Comparison of ENCODE assay signal across 8 cellular contexts in the genomic region with DNA sequence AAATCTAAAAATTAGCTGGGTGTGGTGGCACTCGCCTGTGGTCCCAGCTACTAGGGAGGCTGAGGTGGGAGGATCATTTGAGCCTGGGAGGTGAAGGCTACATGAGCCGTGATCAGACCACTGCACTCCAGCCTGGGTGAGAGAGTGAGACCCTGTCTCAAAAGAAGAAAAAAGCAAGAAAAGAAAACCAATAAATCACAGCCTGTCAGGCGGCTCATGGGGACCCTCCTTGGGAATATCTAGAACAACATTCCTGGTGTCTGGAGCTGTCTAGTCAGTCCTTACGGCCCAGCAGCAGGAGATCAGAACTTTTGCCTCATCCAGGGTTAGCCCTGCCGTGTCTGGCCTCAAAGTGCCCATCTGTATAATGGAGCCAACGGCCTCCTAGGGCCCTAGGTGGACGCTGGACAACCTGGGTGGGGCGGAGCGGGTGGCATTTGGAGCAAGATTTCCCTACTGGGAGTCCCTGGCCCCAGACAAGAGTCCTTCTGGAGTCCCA. TPM values are rescaled to one million over a fixed set of nuclear protein-coding genes. Genes with fewer than 3 reads are reported as not detected.
DNase-seq lines count a peak whose midpoint lies in the region; ATAC-seq and TF ChIP-seq lines count a peak whose summit lies in the region.

No MANE protein-coding gene starts in this region.

- no peaks in the 10 kb centered on the region for H3K27me3 Mint-ChIP-seq in T-cell

- no peaks in the 10 kb centered on the region for H3K36me3 Mint-ChIP-seq in T-cell

- peaks cover 38 to 41% (median 40%) of the 10 kb centered on the region in 3 donors for H3K4me1 Mint-ChIP-seq in T-cell

- H3K4me3 Mint-ChIP-seq in T-cell = peak overlapping the region in 2 of 3 donors; percentile 55 to 57

- POLR2A ChIA-PET in T-cell (lab: Charles Lee) = interaction anchor here in 1 of 2 donors (0.6 kb wide), 1 partner anchor 28 kb away, joined by 3 read pairs; no protein-coding TSS in a partner anchor

- DNase-seq in ELF-1 (ENCODE audit: low read depth, low spot score) (peak; percentile 47), T-cell (no peak), hepatocyte (ENCODE audit: low spot score) (no peak), dorsolateral prefrontal cortex (no peak), NCI-H524 (lab: John Stamatoyannopoulos, UW) (no peak)
- no peak for DNase-seq in activated CD4-positive, CD25-positive, alpha-beta regulatory T cell treated with anti-CD3 and anti-CD28 coated beads, Interleukin-2, amount 50 U/mL, for 72 hours
- no peak for DNase-seq in stimulated activated naive CD4-positive, alpha-beta T cell treated with Interleukin-2 at 50 U/mL for 16 hours (lab: John Stamatoyannopoulos, UW)

- no peaks in the 10 kb centered on the region for H3K9me3 ChIP-seq in hepatocyte (ENCODE audit: low read depth)
- H3K9me3 ChIP-seq in skeletal muscle tissue (ENCODE audit: control insufficient read depth in 3 of 3, low read length in 3 of 3) = no peaks in the 10 kb centered on the region

- H4K20me1 ChIP-seq in hepatocyte (ENCODE audit: insufficient read depth, poor library complexity, severe bottlenecking) = no peaks in the 10 kb centered on the region

- H3K36me3 ChIP-seq in hepatocyte (replicated peaks; ENCODE audit: insufficient read depth, low read depth) = no peaks in the 10 kb centered on the region
- no peaks in the 10 kb centered on the region for H3K36me3 ChIP-seq in skeletal muscle tissue (ENCODE audit: control insufficient read depth in 3 of 3, insufficient read depth in 3 of 3, low read length in 3 of 3)

- H3K4me3 ChIP-seq in hepatocyte = no peak overlapping the region
- peak overlapping the region in 1 of 3 donors; percentile 48 for H3K4me3 ChIP-seq in skeletal muscle tissue (ENCODE audit: low read length in 3 of 3)
- peak overlapping the region in 12 of 59 donors; percentile 50 to 79 (median 73) for H3K4me3 ChIP-seq in dorsolateral prefrontal cortex

- peak overlapping the region; percentile 100 for H3K27ac ChIP-seq in hepatocyte
- H3K27ac ChIP-seq in skeletal muscle tissue (ENCODE audit: low read depth, low read length) = peak overlapping the region; percentile 95
- H3K27ac ChIP-seq in dorsolateral prefrontal cortex = peak overlapping the region in 26 of 59 donors; percentile 18 to 99 (median 95)

- 88% methylated on average over 9 of the region's 9 CpGs for WGBS in hepatocyte (ENCODE audit: low lambda C conversion rate, missing lambda C conversion rate)

- H3K9me2 ChIP-seq in hepatocyte (replicated peaks; ENCODE audit: insufficient read depth) = no peaks in the 10 kb centered on the region

- no peaks in the 10 kb centered on the region for H3K27me3 ChIP-seq in hepatocyte
- no peaks in the 10 kb centered on the region for H3K27me3 ChIP-seq in skeletal muscle tissue (ENCODE audit: control insufficient read depth in 3 of 3, insufficient read depth in 3 of 3, low read length in 3 of 3)
- H3K27me3 ChIP-seq in dorsolateral prefrontal cortex = no peaks in the 10 kb centered on the region

- H3K9me3 Mint-ChIP-seq in T-cell = no peaks in the 10 kb centered on the region

- H3K4me2 ChIP-seq in hepatocyte = peak overlapping the region; percentile 95

- no peak overlapping the region for H2AFZ ChIP-seq in hepatocyte

- peak overlapping the region in 2 of 3 donors; percentile 69 to 70 for H3K9ac ChIP-seq in skeletal muscle tissue (ENCODE audit: low read depth in 1 of 3, low read length in 3 of 3)

- H3K27ac Mint-ChIP-seq in T-cell = peak overlapping the region in 1 of 2 donors; percentile 72

- H3K4me1 ChIP-seq in hepatocyte (ENCODE audit: insufficient read depth) (peaks cover 46% of the 10 kb centered on the region), skeletal muscle tissue (ENCODE audit: control insufficient read depth in 3 of 3, insufficient read depth in 3 of 3, low read length in 3 of 3) (peaks cover 29 to 37% (median 35%) of the 10 kb centered on the region in 3 donors)

- TF ChIP-seq CTCF in hepatocyte (IDR thresholded peaks at IDR 0.05; ENCODE audit: poor library complexity) (no peak), dorsolateral prefrontal cortex (IDR thresholded peaks at IDR 0.05 in 54 of 56, conservative IDR thresholded peaks at IDR 0.05 in 2 of 56; ENCODE audit: low read depth in 1 of 56, partially characterized antibody in 56 of 56) (no peak)

- CTCF ChIA-PET in T-cell (lab: Charles Lee) = no interaction called here

- H3K79me2 ChIP-seq in hepatocyte = no peaks in the 10 kb centered on the region

- no peak for ATAC-seq in T-cell (replicated peaks in 1 of 4)

- intact Hi-C loops in dorsolateral prefrontal cortex (cut with DNase I) = no loop called here

RNA-seq across cellular contexts. Expression of gene ACTB, which starts 23.9 kb away (rescaled TPM):
- total RNA-seq in T-cell (1,000 to 10,000 TPM; 3,072 to 3,822 (median 3,615) TPM), hepatocyte (1,721 and 2,048 TPM in 2 replicates), skeletal muscle tissue (779 TPM), dorsolateral prefrontal cortex (1,000 to 10,000 TPM; 1,366 to 3,291 (median 2,449) TPM)
- 6,911 and 7,012 TPM in 2 replicates for polyA plus RNA-seq in hepatocyte

RNA-seq across cellular contexts. Expression of gene FSCN1, which starts 38.3 kb away (rescaled TPM):
- total RNA-seq in T-cell (1 to 10 TPM; 4.6 to 6.4 (median 5.7) TPM), hepatocyte (82.9 and 117 TPM in 2 replicates), skeletal muscle tissue (110 TPM), dorsolateral prefrontal cortex (100 to 1,000 TPM in 118 of 120 experiments, 10 to 100 TPM in 2; 87.7 to 275 (median 145) TPM)
- polyA plus RNA-seq in hepatocyte = 120 and 132 TPM in 2 replicates

RNA-seq across cellular contexts. Expression of gene FBXL18, which starts 40.7 kb away (rescaled TPM):
- total RNA-seq in T-cell (10 to 100 TPM in 3 of 5 donors, 1 to 10 TPM in 2; 8.1 to 14.1 (median 12.0) TPM), hepatocyte (3.1 and 4.2 TPM in 2 replicates), skeletal muscle tissue (2.6 TPM), dorsolateral prefrontal cortex (10 to 100 TPM; 18.6 to 56.8 (median 38.8) TPM)
- polyA plus RNA-seq in hepatocyte = 3.2 and 4.0 TPM in 2 replicates

Comparison
In these comparisons a context has a peak if more than half of its experiments do, and no peak if none do; other contexts are left out.
1. RNA of gene FSCN1, which starts 38.3 kb away (total RNA-seq): 87.7 to 275 TPM in dorsolateral prefrontal cortex, 82.9 to 117 TPM in hepatocyte and 110 TPM in skeletal muscle tissue (single experiment); 4.6 to 6.4 TPM in T-cell; every median in the first group is over 10 times any median in the second.